In genomic region chr6:37222992-37223391, GRCh38 we compare ENCODE assay signal across 1 cellular context.
TF ChIP-seq lines count a peak whose summit lies in the region.

No MANE protein-coding gene starts in this region.

TF ChIP-seq in GM23338, 12 proteins besides CTCF, POLR2A, EP300 and RAD21:
- TF ChIP-seq ZNF462 (CRISPR knock-in tag; IDR thresholded peaks at IDR 0.05), result no peak
- no peak for TF ChIP-seq ZNF114 (CRISPR knock-in tag; IDR thresholded peaks at IDR 0.05)
- no peak for TF ChIP-seq NANOG (IDR thresholded peaks at IDR 0.05; ENCODE audit: borderline replicate concordance)
- no peak for TF ChIP-seq STAT1 (IDR thresholded peaks at IDR 0.05; ENCODE audit: unreplicated experiment)
- TF ChIP-seq EZH2 (IDR thresholded peaks at IDR 0.05; ENCODE audit: low read depth, unreplicated experiment), result no peak
- TF ChIP-seq, protein P1, sequence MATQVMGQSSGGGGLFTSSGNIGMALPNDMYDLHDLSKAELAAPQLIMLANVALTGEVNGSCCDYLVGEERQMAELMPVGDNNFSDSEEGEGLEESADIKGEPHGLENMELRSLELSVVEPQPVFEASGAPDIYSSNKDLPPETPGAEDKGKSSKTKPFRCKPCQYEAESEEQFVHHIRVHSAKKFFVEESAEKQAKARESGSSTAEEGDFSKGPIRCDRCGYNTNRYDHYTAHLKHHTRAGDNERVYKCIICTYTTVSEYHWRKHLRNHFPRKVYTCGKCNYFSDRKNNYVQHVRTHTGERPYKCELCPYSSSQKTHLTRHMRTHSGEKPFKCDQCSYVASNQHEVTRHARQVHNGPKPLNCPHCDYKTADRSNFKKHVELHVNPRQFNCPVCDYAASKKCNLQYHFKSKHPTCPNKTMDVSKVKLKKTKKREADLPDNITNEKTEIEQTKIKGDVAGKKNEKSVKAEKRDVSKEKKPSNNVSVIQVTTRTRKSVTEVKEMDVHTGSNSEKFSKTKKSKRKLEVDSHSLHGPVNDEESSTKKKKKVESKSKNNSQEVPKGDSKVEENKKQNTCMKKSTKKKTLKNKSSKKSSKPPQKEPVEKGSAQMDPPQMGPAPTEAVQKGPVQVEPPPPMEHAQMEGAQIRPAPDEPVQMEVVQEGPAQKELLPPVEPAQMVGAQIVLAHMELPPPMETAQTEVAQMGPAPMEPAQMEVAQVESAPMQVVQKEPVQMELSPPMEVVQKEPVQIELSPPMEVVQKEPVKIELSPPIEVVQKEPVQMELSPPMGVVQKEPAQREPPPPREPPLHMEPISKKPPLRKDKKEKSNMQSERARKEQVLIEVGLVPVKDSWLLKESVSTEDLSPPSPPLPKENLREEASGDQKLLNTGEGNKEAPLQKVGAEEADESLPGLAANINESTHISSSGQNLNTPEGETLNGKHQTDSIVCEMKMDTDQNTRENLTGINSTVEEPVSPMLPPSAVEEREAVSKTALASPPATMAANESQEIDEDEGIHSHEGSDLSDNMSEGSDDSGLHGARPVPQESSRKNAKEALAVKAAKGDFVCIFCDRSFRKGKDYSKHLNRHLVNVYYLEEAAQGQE (IDR thresholded peaks at IDR 0.05; ENCODE audit: unreplicated experiment), result no peak
- TF ChIP-seq POLR2AphosphoS5 (IDR thresholded peaks at IDR 0.05; ENCODE audit: low read depth), result no peak
